In the genomic region with DNA sequence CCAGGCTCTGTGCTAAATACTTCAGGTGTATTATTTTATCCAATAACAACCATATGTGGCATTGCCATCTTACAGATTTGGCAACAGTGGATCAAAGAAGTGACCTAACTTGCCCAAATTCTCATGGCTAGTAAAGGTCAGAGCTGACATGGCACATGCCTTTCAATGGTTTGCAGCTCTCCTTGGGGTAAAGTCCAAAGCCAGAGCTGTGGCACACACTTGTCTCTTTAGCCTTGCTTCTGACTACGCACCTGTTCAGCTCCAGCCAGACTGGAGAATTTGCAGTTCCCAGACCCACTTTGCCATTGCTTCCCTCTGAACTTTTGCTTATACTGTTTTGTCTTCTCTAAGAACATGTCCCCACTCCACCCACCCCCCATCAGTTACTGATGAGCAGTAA, we compare ENCODE assay signal across 15 cellular contexts. TPM values are rescaled to one million over a fixed set of nuclear protein-coding genes. Genes with fewer than 3 reads are reported as not detected.
DNase-seq lines count a peak whose midpoint lies in the region; ATAC-seq and TF ChIP-seq lines count a peak whose summit lies in the region.
"Had no signal": no experiment of that assay in that cellular context is flagged by ENCODE, and none has a peak within 500 bp of the region (broad histone marks: within the 10 kb centered on the region; RNA-seq: fewer than 3 reads in every experiment).

No MANE protein-coding gene starts in this region.

- H3K9me3 ChIP-seq in left ventricle myocardium inferior (replicated peaks) (no peaks in the 10 kb centered on the region), lower lobe of right lung (no peaks in the 10 kb centered on the region), upper lobe of left lung (no peaks in the 10 kb centered on the region)
- H3K9me3 ChIP-seq: BE2C, suprapubic skin had no signal

- H3K27me3 ChIP-seq in left ventricle myocardium inferior (ENCODE audit: low read depth): no peaks in the 10 kb centered on the region
- no peaks in the 10 kb centered on the region for H3K27me3 ChIP-seq in lower lobe of right lung (ENCODE audit: low read depth)
- H3K27me3 ChIP-seq in upper lobe of left lung: no peaks in the 10 kb centered on the region
- H3K27me3 ChIP-seq: BE2C, suprapubic skin had no signal

- no peaks in the 10 kb centered on the region for H3K27me3 Mint-ChIP-seq in activated T-helper 1 cell treated with anti-CD3 and anti-CD28 coated beads, Interleukin-12 subunit alpha, Interleukin-12 subunit beta, Interleukin-2, Interleukin-4 antibody, amounts not matched to agents 30 ng/mL and 10 ng/mL and 1 ng/mL, durations not matched to agents 14 hours and 24 hours and 36 hours (ENCODE audit: insufficient read depth)

- H3K36me3 ChIP-seq in left ventricle myocardium inferior: peaks cover 24% of the 10 kb centered on the region
- peaks cover 35% of the 10 kb centered on the region for H3K36me3 ChIP-seq in lower lobe of right lung
- H3K36me3 ChIP-seq in upper lobe of left lung: peaks cover 2 to 32% (median 16%) of the 10 kb centered on the region in 4 donors

- peaks cover 39% of the 10 kb centered on the region for H3K4me1 Mint-ChIP-seq in activated T-helper 1 cell treated with anti-CD3 and anti-CD28 coated beads, Interleukin-12 subunit alpha, Interleukin-12 subunit beta, Interleukin-2, Interleukin-4 antibody, amounts not matched to agents 30 ng/mL and 10 ng/mL and 1 ng/mL, durations not matched to agents 14 hours and 24 hours and 36 hours (ENCODE audit: low read depth)

- TF ChIP-seq CTCF in left ventricle myocardium inferior (IDR thresholded peaks at IDR 0.05; ENCODE audit: borderline replicate concordance) (no peak), lower lobe of right lung (IDR thresholded peaks at IDR 0.05) (no peak), upper lobe of left lung (IDR thresholded peaks at IDR 0.05) (no peak)

- no peak for ATAC-seq in lower lobe of right lung
- no peak for ATAC-seq in upper lobe of left lung (ENCODE audit: low FRiP score in 2 of 2)
- ATAC-seq: K562 had no signal

- no peaks in the 10 kb centered on the region for H3K9me3 Mint-ChIP-seq in activated T-helper 1 cell treated with anti-CD3 and anti-CD28 coated beads, Interleukin-12 subunit alpha, Interleukin-12 subunit beta, Interleukin-2, Interleukin-4 antibody, amounts not matched to agents 30 ng/mL and 10 ng/mL and 1 ng/mL, durations not matched to agents 14 hours and 24 hours and 36 hours

- H3K4me1 ChIP-seq in left ventricle myocardium inferior (peaks cover 75% of the 10 kb centered on the region), lower lobe of right lung (peaks cover 70% of the 10 kb centered on the region), upper lobe of left lung (peaks cover 45 to 69% (median 48%) of the 10 kb centered on the region in 4 donors)
- H3K4me1 ChIP-seq: BE2C had no signal

- peaks cover 27% of the 10 kb centered on the region for H3K36me3 Mint-ChIP-seq in activated T-helper 1 cell treated with anti-CD3 and anti-CD28 coated beads, Interleukin-12 subunit alpha, Interleukin-12 subunit beta, Interleukin-2, Interleukin-4 antibody, amounts not matched to agents 30 ng/mL and 10 ng/mL and 1 ng/mL, durations not matched to agents 14 hours and 24 hours and 36 hours (ENCODE audit: low read depth)

- H3K4me3 ChIP-seq in left ventricle myocardium inferior: no peak overlapping the region
- no peak overlapping the region for H3K4me3 ChIP-seq in lower lobe of right lung
- no peak overlapping the region for H3K4me3 ChIP-seq in upper lobe of left lung
- H3K4me3 ChIP-seq: GM12878, K562, suprapubic skin had no signal

- H3K27ac ChIP-seq in left ventricle myocardium inferior (replicated peaks) (peak overlapping the region; percentile 86), lower lobe of right lung (peak overlapping the region; percentile 72), upper lobe of left lung (peak overlapping the region; percentile 12 to 97 (median 86))

- H3K27ac Mint-ChIP-seq in activated T-helper 1 cell treated with anti-CD3 and anti-CD28 coated beads, Interleukin-12 subunit alpha, Interleukin-12 subunit beta, Interleukin-2, Interleukin-4 antibody, amounts not matched to agents 30 ng/mL and 10 ng/mL and 1 ng/mL, durations not matched to agents 14 hours and 24 hours and 36 hours: peak overlapping the region; percentile 82

- TF ChIP-seq POLR2A in upper lobe of left lung (IDR thresholded peaks at IDR 0.05): no peak

- WGBS in upper lobe of left lung, 2 donors: 94 to 100% methylated on average over 1 of the region's 1 CpG

- no peak for DNase-seq in left ventricle myocardium inferior
- DNase-seq in cardiac septum (ENCODE audit: low spot score): no peak
- no peak for DNase-seq in activated T-helper 1 cell treated with anti-CD3 and anti-CD28 coated beads, Interleukin-12 subunit alpha, Interleukin-12 subunit beta, Interleukin-2, Interleukin-4 antibody, amounts not matched to agents 30 ng/mL and 10 ng/mL and 1 ng/mL, durations not matched to agents 14 hours and 24 hours and 36 hours (ENCODE audit: low spot score)
- no peak for DNase-seq in lower lobe of right lung
- DNase-seq in upper lobe of left lung: no peak
- DNase-seq in NCI-H82 treated with DMSO at 0.1 percent for 48 hours (lab: John Stamatoyannopoulos, UW; ENCODE audit: unreplicated experiment): no peak
- no peak for DNase-seq in NCI-H524 treated with DMSO at 0.1 percent for 48 hours (lab: John Stamatoyannopoulos, UW)
- DNase-seq in DMS 273 (lab: John Stamatoyannopoulos, UW; ENCODE audit: unreplicated experiment): no peak
- DNase-seq: BE2C, NCI-H345, occipital lobe, small intestine had no signal

- TF ChIP-seq EP300 in upper lobe of left lung (IDR thresholded peaks at IDR 0.05): no peak

- no peak overlapping the region for H3K4me3 Mint-ChIP-seq in activated T-helper 1 cell treated with anti-CD3 and anti-CD28 coated beads, Interleukin-12 subunit alpha, Interleukin-12 subunit beta, Interleukin-2, Interleukin-4 antibody, amounts not matched to agents 30 ng/mL and 10 ng/mL and 1 ng/mL, durations not matched to agents 14 hours and 24 hours and 36 hours

- intact Hi-C loops in left ventricle myocardium inferior (cut with micrococcal nuclease) (loop anchor here (10.0 kb wide), 1 partner anchor 54 kb away; no protein-coding TSS in a partner anchor), cardiac septum (cut with DNase I) (no loop called here), lower lobe of right lung (cut with DNase I) (no loop called here)
- intact Hi-C loops in activated T-helper 1 cell treated with anti-CD3 and anti-CD28 coated beads, Interleukin-12 subunit alpha, Interleukin-12 subunit beta, Interleukin-2, Interleukin-4 antibody, amounts not matched to agents 30 ng/mL and 10 ng/mL and 1 ng/mL, durations not matched to agents 14 hours and 24 hours and 36 hours (cut with micrococcal nuclease): no loop called here

RNA-seq across cellular contexts. Expression of gene SLC35A4, which starts 5.9 kb away (rescaled TPM):
- 73.1 TPM for total RNA-seq in left ventricle myocardium inferior
- 81.8 TPM for total RNA-seq in cardiac septum
- 94.3 and 107 TPM in 2 replicates for total RNA-seq in activated T-helper 1 cell treated with anti-CD3 and anti-CD28 coated beads, Interleukin-12 subunit alpha, Interleukin-12 subunit beta, Interleukin-2, Interleukin-4 antibody, amounts not matched to agents 30 ng/mL and 10 ng/mL and 1 ng/mL, durations not matched to agents 14 hours and 24 hours and 36 hours
- 71.8 TPM for total RNA-seq in lower lobe of right lung
- 10 to 100 TPM; 30.4 to 92.3 (median 56.7) TPM for total RNA-seq in upper lobe of left lung

RNA-seq across cellular contexts. Expression of gene APBB3, which starts 6.1 kb away (rescaled TPM):
- total RNA-seq in left ventricle myocardium inferior (12.1 TPM), cardiac septum (18.4 TPM), lower lobe of right lung (25.1 TPM), upper lobe of left lung (100 to 1,000 TPM in 1 of 6 donors, 10 to 100 TPM in 5; 14.1 to 127 (median 28.4) TPM)
- total RNA-seq in activated T-helper 1 cell treated with anti-CD3 and anti-CD28 coated beads, Interleukin-12 subunit alpha, Interleukin-12 subunit beta, Interleukin-2, Interleukin-4 antibody, amounts not matched to agents 30 ng/mL and 10 ng/mL and 1 ng/mL, durations not matched to agents 14 hours and 24 hours and 36 hours: 17.2 and 21.2 TPM in 2 replicates

RNA-seq across cellular contexts. Expression of gene SRA1, which starts 13.2 kb away (rescaled TPM):
- total RNA-seq in left ventricle myocardium inferior (28.6 TPM), cardiac septum (31.8 TPM), lower lobe of right lung (21.4 TPM), upper lobe of left lung (10 to 100 TPM; 23.1 to 31.6 (median 29.6) TPM)
- 55.6 and 59.2 TPM in 2 replicates for total RNA-seq in activated T-helper 1 cell treated with anti-CD3 and anti-CD28 coated beads, Interleukin-12 subunit alpha, Interleukin-12 subunit beta, Interleukin-2, Interleukin-4 antibody, amounts not matched to agents 30 ng/mL and 10 ng/mL and 1 ng/mL, durations not matched to agents 14 hours and 24 hours and 36 hours

RNA-seq across cellular contexts. Expression of gene EIF4EBP3, which starts 23.0 kb away (rescaled TPM):
- total RNA-seq in left ventricle myocardium inferior (13.1 TPM), cardiac septum (20.6 TPM), lower lobe of right lung (19.3 TPM), upper lobe of left lung (10 to 100 TPM; 12.1 to 32.5 (median 21.0) TPM)
- total RNA-seq in activated T-helper 1 cell treated with anti-CD3 and anti-CD28 coated beads, Interleukin-12 subunit alpha, Interleukin-12 subunit beta, Interleukin-2, Interleukin-4 antibody, amounts not matched to agents 30 ng/mL and 10 ng/mL and 1 ng/mL, durations not matched to agents 14 hours and 24 hours and 36 hours: 12.7 and 16.1 TPM in 2 replicates
- total RNA-seq: occipital lobe had no signal
